ENCODE assay signal across 9 cellular contexts in genomic region chr10:93993414-93993781, GRCh38. TPM values are rescaled to one million over a fixed set of nuclear protein-coding genes. Genes with fewer than 3 reads are reported as not detected.
DNase-seq lines count a peak whose midpoint lies in the region; FAIRE-seq and TF ChIP-seq lines count a peak whose summit lies in the region.
"Had no signal": no experiment of that assay in that cellular context is flagged by ENCODE, and none has a peak within 500 bp of the region (broad histone marks: within the 10 kb centered on the region; RNA-seq: fewer than 3 reads in every experiment).

No MANE protein-coding gene starts in this region.

- no peak overlapping the region for H2BK120ac ChIP-seq in neuronal stem cell (ENCODE audit: low read depth, low read length)

- CTCF ChIA-PET in Caco-2 (lab: Charles Lee) (no interaction called here), endothelial cell of umbilical vein (lab: Charles Lee) (no interaction called here)

- peak overlapping the region; percentile 70 for H3K4me3 Mint-ChIP-seq in Caco-2 (ENCODE audit: unreplicated experiment)
- H3K4me3 Mint-ChIP-seq: dendritic cell treated with granulocyte-macrophage colony-stimulating factor and Interleukin-4, amounts not matched to agents 40 ng/mL and 50 ng/mL, for 4 days had no signal

- peaks cover 49% of the 10 kb centered on the region for H3K4me1 Mint-ChIP-seq in Caco-2 (ENCODE audit: low read depth, unreplicated experiment)

- intact Hi-C loops in Caco-2 (cut with micrococcal nuclease; ENCODE audit: unreplicated experiment), result loop anchor here (2.0 kb wide), 1 partner anchor 77 kb away; no protein-coding TSS in a partner anchor
- intact Hi-C loops in endothelial cell of umbilical vein (cut with micrococcal nuclease), result no loop called here

- H2BK15ac ChIP-seq in neuronal stem cell (ENCODE audit: low read length), result no peak overlapping the region

- peak overlapping the region; percentile 66 for H3K18ac ChIP-seq in neuronal stem cell (ENCODE audit: low read length)

- H3K9ac ChIP-seq in HUES64 (ENCODE audit: low read depth, low read length) (no peak overlapping the region; the same call in 1 of the 2 replicates), endothelial cell of umbilical vein (replicated peaks; ENCODE audit: extremely low read depth, insufficient read depth, low read length) (no peak overlapping the region), neuronal stem cell (ENCODE audit: low read depth, low read length, poor library complexity) (no peak overlapping the region)

- H2BK5ac ChIP-seq in neuronal stem cell (ENCODE audit: low read length), result no peak overlapping the region

- DNase-seq in Caco-2 (no peak), endothelial cell of umbilical vein (ENCODE audit: low read depth, low spot score) (no peak), neuronal stem cell (ENCODE audit: low spot score) (no peak), NCI-H774 (lab: John Stamatoyannopoulos, UW) (no peak), hepatic stellate cell (ENCODE audit: low spot score) (no peak), frontal cortex (ENCODE audit: low spot score in 2 of 2) (no peak), AG08396 (ENCODE audit: low spot score) (no peak)

- peak overlapping the region; percentile 78 for H3K4me2 ChIP-seq in endothelial cell of umbilical vein (ENCODE audit: insufficient read depth, low read length)
- H3K4me2 ChIP-seq in neuronal stem cell (ENCODE audit: insufficient read depth, low read length, poor library complexity, severe bottlenecking), result peak overlapping the region; percentile 78

- no peak overlapping the region for H2BK12ac ChIP-seq in neuronal stem cell (ENCODE audit: low read length)

- H2AFZ ChIP-seq in endothelial cell of umbilical vein (ENCODE audit: low read depth, low read length) (peak overlapping the region; percentile 59), neuronal stem cell (ENCODE audit: low read length) (peak overlapping the region; percentile 96)

- no peak overlapping the region for H4K8ac ChIP-seq in neuronal stem cell (ENCODE audit: low read depth, low read length)

- H3K9me3 Mint-ChIP-seq in Caco-2 (ENCODE audit: unreplicated experiment), result no peaks in the 10 kb centered on the region
- H3K9me3 Mint-ChIP-seq: dendritic cell treated with granulocyte-macrophage colony-stimulating factor and Interleukin-4, amounts not matched to agents 40 ng/mL and 50 ng/mL, for 4 days had no signal

- no peaks in the 10 kb centered on the region for H3K36me3 ChIP-seq in Caco-2 (ENCODE audit: control insufficient read depth, insufficient read depth, low read length)
- H3K36me3 ChIP-seq in HUES64 (ENCODE audit: insufficient read depth, low read length), result no peaks in the 10 kb centered on the region
- H3K36me3 ChIP-seq in endothelial cell of umbilical vein (ENCODE audit: control insufficient read depth in 2 of 2, extremely low read depth in 1 of 2, insufficient read depth in 2 of 2, low read length in 2 of 2), result no peaks in the 10 kb centered on the region
- H3K36me3 ChIP-seq in neuronal stem cell (replicated peaks in 1 of 2; ENCODE audit: control insufficient read depth in 2 of 2, insufficient read depth in 2 of 2, low read length in 2 of 2), result no peaks in the 10 kb centered on the region

- H3K79me2 ChIP-seq in endothelial cell of umbilical vein (ENCODE audit: control insufficient read depth, insufficient read depth, low read length), result no peaks in the 10 kb centered on the region

- H4K91ac ChIP-seq in neuronal stem cell (ENCODE audit: low read depth, low read length, poor library complexity), result no peak overlapping the region

- dilution Hi-C loops in endothelial cell of umbilical vein (cut with MboI; ENCODE audit: extremely low pct_ligation_motif_present, low sequenced_read_pairs), result no loop called here

- FAIRE-seq in endothelial cell of umbilical vein (lab: Jason Lieb, UNC) (no peak), frontal cortex (lab: Jason Lieb, UNC) (no peak)

- H3K4me3 ChIP-seq in Caco-2 (ENCODE audit: low read depth, low read length) (peak overlapping the region; percentile 72), HUES64 (ENCODE audit: low read length) (peak overlapping the region; percentile 59), endothelial cell of umbilical vein (replicated peaks in 1 of 3; ENCODE audit: insufficient read depth in 1 of 3, low read depth in 1 of 3, low read length in 3 of 3) (peak overlapping the region in 2 of 3 experiments; percentile 7 to 30), neuronal stem cell (ENCODE audit: low read length in 2 of 2) (peak overlapping the region; percentile 45 to 89)

- H3K14ac ChIP-seq in neuronal stem cell (ENCODE audit: low read length), result no peak overlapping the region

- no peaks in the 10 kb centered on the region for H3K79me1 ChIP-seq in neuronal stem cell (ENCODE audit: low read depth, low read length)

- H3K27me3 Mint-ChIP-seq in Caco-2 (ENCODE audit: insufficient read depth, unreplicated experiment), result no peaks in the 10 kb centered on the region

- peaks cover 7% of the 10 kb centered on the region for H3K36me3 Mint-ChIP-seq in Caco-2 (ENCODE audit: insufficient read depth, unreplicated experiment)

- no peaks in the 10 kb centered on the region for H4K20me1 ChIP-seq in endothelial cell of umbilical vein (replicated peaks; ENCODE audit: control insufficient read depth, extremely low read depth, insufficient read depth, low read length)

- H3K27ac ChIP-seq in HUES64 (ENCODE audit: low read depth, low read length), result no peak overlapping the region
- H3K27ac ChIP-seq in endothelial cell of umbilical vein (ENCODE audit: insufficient read depth, low read depth, low read length), result no peak overlapping the region
- no peak overlapping the region for H3K27ac ChIP-seq in neuronal stem cell (replicated peaks; ENCODE audit: low read length)

- POLR2A ChIA-PET in Caco-2 (lab: Charles Lee) (interaction anchor here (0.6 kb wide), 1 partner anchor 449 kb away, joined by 3 read pairs; no protein-coding TSS in a partner anchor), endothelial cell of umbilical vein (lab: Charles Lee) (no interaction called here)

- H3K4me1 ChIP-seq in Caco-2 (peaks cover 44% of the 10 kb centered on the region), HUES64 (ENCODE audit: insufficient read depth, low read length) (peaks cover 20% of the 10 kb centered on the region; the same call in 1 of the 2 replicates), endothelial cell of umbilical vein (ENCODE audit: control insufficient read depth, extremely low read depth, insufficient read depth, low read length) (peaks cover 4% of the 10 kb centered on the region), neuronal stem cell (ENCODE audit: control insufficient read depth in 2 of 2, insufficient read depth in 1 of 2, low read depth in 1 of 2, low read length in 2 of 2) (peaks cover 6 to 14% of the 10 kb centered on the region in 2 donors)

- H3K9me1 ChIP-seq in endothelial cell of umbilical vein (replicated peaks; ENCODE audit: control insufficient read depth, extremely low read depth, insufficient read depth, low read length), result no peaks in the 10 kb centered on the region

- no peak overlapping the region for H2AK5ac ChIP-seq in neuronal stem cell (ENCODE audit: low read depth, low read length)

- no peak overlapping the region for H3K4ac ChIP-seq in neuronal stem cell (ENCODE audit: low read length)

- TF ChIP-seq POLR2A in endothelial cell of umbilical vein (IDR thresholded peaks at IDR 0.05; ENCODE audit: low read depth, low read length), result no peak

- TF ChIP-seq CTCF in Caco-2 (IDR thresholded peaks at IDR 0.05; ENCODE audit: insufficient read depth in 1 of 2, low read depth in 1 of 2, low read length in 1 of 2, severe bottlenecking in 1 of 2, unreplicated experiment in 1 of 2) (no peak), endothelial cell of umbilical vein (IDR thresholded peaks at IDR 0.05; ENCODE audit: extremely low read depth in 1 of 2, insufficient read depth in 1 of 2, low read depth in 1 of 2, low read length in 2 of 2) (no peak)

- H3K23ac ChIP-seq in neuronal stem cell (ENCODE audit: low read depth, low read length, poor library complexity), result no peak overlapping the region

- BruUV-seq in Caco-2 (replicated peaks; lab: Mats Ljungman, UMichigan) (no TSS peak), endothelial cell of umbilical vein (replicated peaks; lab: Mats Ljungman, UMichigan) (no TSS peak)

- H3K27me3 ChIP-seq in Caco-2 (replicated peaks; ENCODE audit: control insufficient read depth, insufficient read depth, low read length) (no peaks in the 10 kb centered on the region), HUES64 (ENCODE audit: insufficient read depth, low read length) (peaks cover 83% of the 10 kb centered on the region), endothelial cell of umbilical vein (ENCODE audit: control insufficient read depth in 2 of 2, insufficient read depth in 2 of 2, low read length in 2 of 2) (peaks cover 21 to 37% of the 10 kb centered on the region in 2 experiments), neuronal stem cell (ENCODE audit: control insufficient read depth in 3 of 3, insufficient read depth in 3 of 3, low read depth in 1 of 3, low read length in 3 of 3) (peaks cover 2 to 26% (median 16%) of the 10 kb centered on the region in 3 experiments)

- WGBS in HUES64, result 5% methylated on average over 25 of the region's 25 CpGs
- WGBS in neuronal stem cell (ENCODE audit: extremely low coverage in 2 of 2, insufficient read length in 2 of 2, insufficient replicate concordance in 1 of 2), 2 donors, result no CpG with 5 or more reads among the region's 25 CpGs

- H3K27ac Mint-ChIP-seq in Caco-2 (ENCODE audit: unreplicated experiment), result peak overlapping the region; percentile 6
- H3K27ac Mint-ChIP-seq: dendritic cell treated with granulocyte-macrophage colony-stimulating factor and Interleukin-4, amounts not matched to agents 40 ng/mL and 50 ng/mL, for 4 days had no signal

- no peaks in the 10 kb centered on the region for H3K9me3 ChIP-seq in Caco-2
- H3K9me3 ChIP-seq in HUES64 (ENCODE audit: insufficient read depth, low read depth, low read length), result no peaks in the 10 kb centered on the region
- H3K9me3 ChIP-seq in endothelial cell of umbilical vein (replicated peaks; ENCODE audit: control insufficient read depth, insufficient read depth, low read length), result no peaks in the 10 kb centered on the region
- no peaks in the 10 kb centered on the region for H3K9me3 ChIP-seq in neuronal stem cell (replicated peaks in 1 of 2; ENCODE audit: control insufficient read depth in 2 of 2, insufficient read depth in 1 of 2, low read depth in 1 of 2, low read length in 2 of 2)

RNA-seq across cellular contexts. Expression of gene PLCE1, which starts 0.3 kb away (rescaled TPM):
- total RNA-seq in Caco-2 (2022) (10.7 and 12.8 TPM in 2 replicates), endothelial cell of umbilical vein (0.04 and 0.05 TPM in 2 replicates), frontal cortex (4.9 TPM)
- 0.55 TPM for polyA plus RNA-seq in HUES64 (2013, experiment 1 of 2)
- 0.70 TPM for polyA plus RNA-seq in HUES64 (2013, experiment 2 of 2)
- polyA plus RNA-seq in endothelial cell of umbilical vein, result 0.01 and 0.02 TPM in 2 replicates
- polyA plus RNA-seq in endothelial cell of umbilical vein (2011; cell fraction: cytosol; rRNA removed), result 0.01 TPM in 2 replicates
- polyA plus RNA-seq in endothelial cell of umbilical vein (2011; cell fraction: nucleus; rRNA removed), result 0.01 TPM in 2 replicates
- 0.33 and 0.35 TPM in 2 replicates for polyA plus RNA-seq in endothelial cell of umbilical vein (2012)
- 0.06 and 0.17 TPM in 2 replicates for polyA minus RNA-seq in endothelial cell of umbilical vein
- polyA minus RNA-seq in endothelial cell of umbilical vein (2011; cell fraction: cytosol; rRNA and poly(A)+ RNA removed), result 0.31 TPM
- 0.05 TPM in 1 of 2 replicates, not detected in the other for polyA minus RNA-seq in endothelial cell of umbilical vein (2011; cell fraction: nucleus; rRNA and poly(A)+ RNA removed)
- polyA plus RNA-seq in neuronal stem cell (2013, experiment 1 of 2), result 1.4 TPM
- polyA plus RNA-seq in neuronal stem cell (2013, experiment 2 of 2), result 1.3 TPM

Comparison
In these comparisons a context has a peak if more than half of its experiments do, and no peak if none do; other contexts are left out.
1. H3K4me3 ChIP-seq: peak in every context shown above with its lines; median percentile 72 in Caco-2; 67 in neuronal stem cell; 59 in HUES64; 18 in endothelial cell of umbilical vein.